ENCODE assay signal across 10 cellular contexts in genomic region chr13:33033361-33033812, GRCh38. TPM values are rescaled to one million over a fixed set of nuclear protein-coding genes. Genes with fewer than 3 reads are reported as not detected.
A peak's percentile ranks its signal among the peaks of the same experiment; 100 is the strongest.
DNase-seq lines count a peak whose midpoint lies in the region; ATAC-seq and TF ChIP-seq lines count a peak whose summit lies in the region.
"Had no signal": no experiment of that assay in that cellular context is flagged by ENCODE, and none has a peak within 500 bp of the region (broad histone marks: within the 10 kb centered on the region; RNA-seq: fewer than 3 reads in every experiment).

No MANE protein-coding gene starts in this region.

- H3K4me2 ChIP-seq in fibroblast of lung (ENCODE audit: extremely low read depth, insufficient read depth, low read length): peak overlapping the region; percentile 18

- H3K27ac ChIP-seq in CD4-positive, alpha-beta memory T cell (ENCODE audit: low read depth, low read length): no peak overlapping the region
- no peak overlapping the region for H3K27ac ChIP-seq in fibroblast of lung (ENCODE audit: insufficient read depth, low read length)

- peak in 3 of 5 donors; percentile 5 to 8 (median 7) for DNase-seq in CD4-positive, alpha-beta memory T cell
- peak; percentile 83 to 90 for DNase-seq in NOMO-1 (lab: John Stamatoyannopoulos, UW; ENCODE audit: unreplicated experiment in 2 of 2)
- DNase-seq in fibroblast of lung (ENCODE audit: low read depth in 2 of 2): no peak
- no peak for DNase-seq in medulla oblongata (ENCODE audit: extremely low spot score)
- no peak for DNase-seq in mucosa of descending colon
- no peak for DNase-seq in NCI-H2171 (lab: John Stamatoyannopoulos, UW)
- no peak for DNase-seq in head of caudate nucleus
- DNase-seq: DMS79 treated with DMSO at 0.1 percent for 48 hours had no signal

- H2AFZ ChIP-seq in fibroblast of lung (ENCODE audit: low read length): peak overlapping the region; percentile 25

- H3K79me2 ChIP-seq in fibroblast of lung (ENCODE audit: control insufficient read depth, insufficient read depth, low read length): no peaks in the 10 kb centered on the region

- no peaks in the 10 kb centered on the region for H4K20me1 ChIP-seq in fibroblast of lung (ENCODE audit: control insufficient read depth, extremely low read depth, insufficient read depth, low read length)

- intact Hi-C loops in CD4-positive, alpha-beta memory T cell (cut with micrococcal nuclease): no loop called here
- intact Hi-C loops in mucosa of descending colon (cut with DNase I, micrococcal nuclease) (no loop called here), head of caudate nucleus (cut with DNase I) (no loop called here)

- no peaks in the 10 kb centered on the region for H3K36me3 ChIP-seq in CD4-positive, alpha-beta memory T cell (ENCODE audit: insufficient read depth, low read length)
- no peaks in the 10 kb centered on the region for H3K36me3 ChIP-seq in fibroblast of lung (ENCODE audit: control insufficient read depth, insufficient read depth, low read length)
- H3K36me3 ChIP-seq in mucosa of descending colon (ENCODE audit: low read depth): no peaks in the 10 kb centered on the region
- H3K36me3 ChIP-seq: adrenal gland had no signal

- no peaks in the 10 kb centered on the region for H3K27me3 ChIP-seq in CD4-positive, alpha-beta memory T cell (ENCODE audit: insufficient read depth, low read length)
- no peaks in the 10 kb centered on the region for H3K27me3 ChIP-seq in fibroblast of lung (ENCODE audit: control insufficient read depth, insufficient read depth, low read length)
- H3K27me3 ChIP-seq: adrenal gland had no signal

- TF ChIP-seq CTCF in fibroblast of lung (conservative IDR thresholded peaks at IDR 0.05 in 1 of 2, IDR thresholded peaks at IDR 0.05 in 1 of 2; ENCODE audit: low read depth in 1 of 2, low read length in 2 of 2) (no peak), mucosa of descending colon (IDR thresholded peaks at IDR 0.05) (no peak)

- H3K4me1 Mint-ChIP-seq in CD4-positive, alpha-beta memory T cell: peaks cover 0 to 9% (median 5%) of the 10 kb centered on the region in 4 donors

- no peaks in the 10 kb centered on the region for H3K36me3 Mint-ChIP-seq in CD4-positive, alpha-beta memory T cell

- POLR2A ChIA-PET in CD4-positive, alpha-beta memory T cell (lab: Charles Lee; ENCODE audit: partially characterized antibody): no interaction called here

- no peaks in the 10 kb centered on the region for H3K9me3 ChIP-seq in CD4-positive, alpha-beta memory T cell (ENCODE audit: control insufficient read depth in 1 of 2, low read length in 2 of 2)
- no peaks in the 10 kb centered on the region for H3K9me3 ChIP-seq in fibroblast of lung (ENCODE audit: control insufficient read depth, insufficient read depth, low read depth, low read length)
- H3K9me3 ChIP-seq in mucosa of descending colon: no peaks in the 10 kb centered on the region
- H3K9me3 ChIP-seq: adrenal gland had no signal

- peaks cover 3 to 8% of the 10 kb centered on the region in 2 donors for H3K27me3 Mint-ChIP-seq in CD4-positive, alpha-beta memory T cell

- H3K9ac ChIP-seq in fibroblast of lung (ENCODE audit: insufficient read depth, low read length): no peak overlapping the region

- H3K4me3 Mint-ChIP-seq in CD4-positive, alpha-beta memory T cell: peak overlapping the region; percentile 72 to 88 (median 82)

- peaks cover 0 to 2% (median 0%) of the 10 kb centered on the region in 8 donors for H3K9me3 Mint-ChIP-seq in CD4-positive, alpha-beta memory T cell

- ATAC-seq in GM21526 (IDR thresholded peaks at IDR 0.05; ENCODE audit: low FRiP score, unreplicated experiment) (peak; percentile 80), mucosa of descending colon (no peak)

- H3K27ac Mint-ChIP-seq in CD4-positive, alpha-beta memory T cell: peak overlapping the region in 4 of 7 donors; percentile 75 to 85 (median 82)

- peak overlapping the region; percentile 29 to 53 for H3K4me3 ChIP-seq in CD4-positive, alpha-beta memory T cell (ENCODE audit: low read length in 2 of 2)
- no peak overlapping the region for H3K4me3 ChIP-seq in fibroblast of lung (replicated peaks in 1 of 4; ENCODE audit: control extremely low read depth in 1 of 4, insufficient read depth in 1 of 4, low read depth in 3 of 4, low read length in 4 of 4)
- H3K4me3 ChIP-seq in mucosa of descending colon: no peak overlapping the region
- H3K4me3 ChIP-seq: adrenal gland had no signal

- CTCF ChIA-PET in CD4-positive, alpha-beta memory T cell (lab: Charles Lee; ENCODE audit: partially characterized antibody): no interaction called here

- H3K4me1 ChIP-seq in CD4-positive, alpha-beta memory T cell (ENCODE audit: insufficient read depth, low read length): peaks cover 6% of the 10 kb centered on the region
- H3K4me1 ChIP-seq in fibroblast of lung (ENCODE audit: control insufficient read depth, extremely low read depth, insufficient read depth, low read length): no peaks in the 10 kb centered on the region
- no peaks in the 10 kb centered on the region for H3K4me1 ChIP-seq in mucosa of descending colon (ENCODE audit: low read depth)
- H3K4me1 ChIP-seq: adrenal gland had no signal

RNA-seq across cellular contexts. Expression of gene KL, which starts 17.2 kb away (rescaled TPM):
- total RNA-seq in CD4-positive, alpha-beta memory T cell: under 1 TPM in 1 of 2 experiments, not detected in 1; 0.17 TPM
- polyA plus RNA-seq in CD4-positive, alpha-beta memory T cell: not detected
- total RNA-seq in fibroblast of lung: under 0.01 and 0.17 TPM in 2 replicates
- 0.03 TPM in 1 of 2 replicates, not detected in the other for polyA plus RNA-seq in fibroblast of lung
- polyA plus RNA-seq in fibroblast of lung (2012): not detected in 2 replicates
- polyA minus RNA-seq in fibroblast of lung (ENCODE audit: low replicate concordance): not detected in 2 replicates
- 1 to 10 TPM in 1 of 3 donors, under 1 TPM in 2; 0.63 to 6.0 (median 0.84) TPM for total RNA-seq in mucosa of descending colon

Comparison
In these comparisons a context has a peak if more than half of its experiments do, and no peak if none do; other contexts are left out.
1. DNase-seq: peak in CD4-positive, alpha-beta memory T cell (3 of 5) and NOMO-1 (2 of 2); none in fibroblast of lung (0 of 2), medulla oblongata (single experiment), mucosa of descending colon (0 of 3), NCI-H2171 (single experiment) and head of caudate nucleus (0 of 42).
2. H3K4me3 ChIP-seq: peak in CD4-positive, alpha-beta memory T cell (2 of 2); none in fibroblast of lung (0 of 4) and mucosa of descending colon (single experiment).